3 cellular contexts compared by ENCODE assay signal in genomic region chr16:16441401-16441800, GRCh38.
DNase-seq lines count a peak whose midpoint lies in the region; ATAC-seq and TF ChIP-seq lines count a peak whose summit lies in the region.
"Not testable (repeated sequence)": the region's sequence is repeated elsewhere in the genome, so short reads cannot be mapped to it uniquely, and the experiment has no call there.

No MANE protein-coding gene starts in this region.

- not testable (repeated sequence) for H3K36me3 ChIP-seq in RWPE2 (ENCODE audit: low read depth)

- H3K27me3 ChIP-seq in RWPE2 (ENCODE audit: insufficient read depth, poor library complexity, severe bottlenecking); foreskin keratinocyte: not testable (repeated sequence)

- not testable (repeated sequence) for TF ChIP-seq CTCF in RWPE2 (IDR thresholded peaks at IDR 0.05; ENCODE audit: poor library complexity, severe bottlenecking); foreskin keratinocyte (conservative IDR thresholded peaks at IDR 0.05)

- not testable (repeated sequence) for DNase-seq in RWPE2 (ENCODE audit: low spot score); foreskin keratinocyte

- not testable (repeated sequence) for H3K4me1 ChIP-seq in RWPE2 (ENCODE audit: insufficient read depth, poor library complexity, severe bottlenecking); foreskin keratinocyte

- peak; percentile 75 for ATAC-seq in RWPE2 (ENCODE audit: low read depth)
- ATAC-seq in esophagus mucosa, result peak; percentile 87
- peak; percentile 81 for ATAC-seq in foreskin keratinocyte

- H3K4me3 ChIP-seq in RWPE2 (ENCODE audit: severe bottlenecking), result not testable (repeated sequence)

- not testable (repeated sequence) for H3K9me3 ChIP-seq in RWPE2 (ENCODE audit: severe bottlenecking)

- H3K27ac ChIP-seq in RWPE2 (ENCODE audit: poor library complexity, severe bottlenecking); foreskin keratinocyte: not testable (repeated sequence)
